Comparison of ENCODE assay signal across 12 cellular contexts in the genomic region with DNA sequence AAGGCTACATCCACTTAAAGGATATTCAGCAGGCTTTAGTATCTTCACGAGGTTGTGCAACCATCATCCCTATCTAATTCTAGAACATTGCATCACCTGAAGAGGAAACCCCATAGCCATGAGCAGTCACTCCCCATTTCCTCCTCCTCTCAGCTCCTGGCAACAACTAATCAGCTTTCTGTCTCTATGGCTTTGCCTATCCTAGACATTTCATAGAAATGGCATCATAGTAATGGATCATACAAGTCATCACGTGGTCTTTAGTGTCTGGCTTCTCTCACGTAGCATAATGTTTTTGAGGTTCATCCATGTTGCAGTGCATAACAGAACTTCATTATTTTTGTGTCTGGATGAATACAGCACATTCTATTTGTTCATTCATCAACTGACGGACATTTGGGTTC. TPM values are rescaled to one million over a fixed set of nuclear protein-coding genes. Genes with fewer than 3 reads are reported as not detected.
A peak's percentile ranks its signal among the peaks of the same experiment; 100 is the strongest.
DNase-seq lines count a peak whose midpoint lies in the region; ATAC-seq, FAIRE-seq and TF ChIP-seq lines count a peak whose summit lies in the region.
"Had no signal": no experiment of that assay in that cellular context is flagged by ENCODE, and none has a peak within 500 bp of the region (broad histone marks: within the 10 kb centered on the region; RNA-seq: fewer than 3 reads in every experiment).

No MANE protein-coding gene starts in this region.

- no peaks in the 10 kb centered on the region for H3K79me2 ChIP-seq in GM23338 (replicated peaks; ENCODE audit: insufficient read depth)

- in situ Hi-C loops in transverse colon (cut with MboI; ENCODE audit: low pct_ligation_motif_present in 1 of 4, low pct_unique_long_range_greater_than_20kb in 1 of 4, low sequenced_read_pairs in 3 of 4), result no loop called here

- no peaks in the 10 kb centered on the region for H3K9me3 Mint-ChIP-seq in GM23338
- H3K9me3 Mint-ChIP-seq in T-helper 2 cell treated with Interferon-gamma antibody and Interleukin-4, amounts not matched to agents 5 μg/mL and 100 μg/mL, for 36 hours, result no peaks in the 10 kb centered on the region
- H3K9me3 Mint-ChIP-seq: activated naive CD4-positive, alpha-beta T cell treated with anti-CD3 and anti-CD28 coated beads for 36 hours had no signal

- no peaks in the 10 kb centered on the region for H3F3A ChIP-seq in GM23338 (replicated peaks; ENCODE audit: low read depth)

- H3K9me3 ChIP-seq in A549 (no peaks in the 10 kb centered on the region), T-helper 17 cell (ENCODE audit: control insufficient read depth, low read length, poor library complexity, severe bottlenecking) (no peaks in the 10 kb centered on the region), transverse colon (no peaks in the 10 kb centered on the region)

- H3K27ac Mint-ChIP-seq in GM23338 (no peak overlapping the region), T-helper 17 cell (no peak overlapping the region)
- no peak overlapping the region for H3K27ac Mint-ChIP-seq in T-helper 2 cell treated with Interferon-gamma antibody and Interleukin-4, amounts not matched to agents 5 μg/mL and 100 μg/mL, for 36 hours
- H3K27ac Mint-ChIP-seq: activated naive CD4-positive, alpha-beta T cell treated with anti-CD3 and anti-CD28 coated beads for 36 hours had no signal

- H3K27me3 ChIP-seq in GM23338 (ENCODE audit: insufficient read depth) (no peaks in the 10 kb centered on the region), transverse colon (peaks cover 6% of the 10 kb centered on the region)

- DNase-seq in A549 (ENCODE audit: low read depth in 1 of 2, low spot score in 1 of 2) (peak in 1 of 2 experiments; percentile 42), GM23338 (ENCODE audit: low spot score) (no peak), T-helper 17 cell (no peak), fibroblast of the conjunctiva (ENCODE audit: low read depth) (peak; percentile 41), 8988T (no peak), transverse colon (no peak)
- DNase-seq in T-helper 2 cell treated with Interferon-gamma antibody and Interleukin-4, amounts not matched to agents 5 μg/mL and 100 μg/mL, for 36 hours (ENCODE audit: low spot score), result no peak
- DNase-seq: activated naive CD4-positive, alpha-beta T cell treated with anti-CD3 and anti-CD28 coated beads for 36 hours; COR-L47; NCI-H187 treated with DMSO at 0.1 percent for 48 hours; T1000 had no signal

- H3K4me3 Mint-ChIP-seq in GM23338 (no peak overlapping the region), T-helper 17 cell (no peak overlapping the region)
- no peak overlapping the region for H3K4me3 Mint-ChIP-seq in T-helper 2 cell treated with Interferon-gamma antibody and Interleukin-4, amounts not matched to agents 5 μg/mL and 100 μg/mL, for 36 hours
- H3K4me3 Mint-ChIP-seq: activated naive CD4-positive, alpha-beta T cell treated with anti-CD3 and anti-CD28 coated beads for 36 hours had no signal

- H3K4me1 ChIP-seq in A549, result peaks cover 20% of the 10 kb centered on the region
- H3K4me1 ChIP-seq in GM23338 (ENCODE audit: insufficient read depth), result no peaks in the 10 kb centered on the region
- no peaks in the 10 kb centered on the region for H3K4me1 ChIP-seq in transverse colon

- peak overlapping the region; percentile 13; the same call in 1 of the 2 replicates for H2AFZ ChIP-seq in GM23338

- TF ChIP-seq CTCF in A549 (IDR thresholded peaks at IDR 0.05) (no peak), GM23338 (conservative IDR thresholded peaks at IDR 0.05; ENCODE audit: low read depth in 2 of 2) (no peak), transverse colon (IDR thresholded peaks at IDR 0.05) (no peak)

- peak; percentile 39 to 45; a peak in 2 of 6 replicates for ATAC-seq in A549
- no peak for ATAC-seq in GM23338
- ATAC-seq in T-helper 17 cell, result peak; percentile 32
- no peak for ATAC-seq in GM18873 (IDR thresholded peaks at IDR 0.05; ENCODE audit: low FRiP score, unreplicated experiment)

- H3K27me3 Mint-ChIP-seq in GM23338 (ENCODE audit: insufficient read depth, low read depth, poor library complexity) (no peaks in the 10 kb centered on the region), T-helper 17 cell (peaks cover 23% of the 10 kb centered on the region)
- no peaks in the 10 kb centered on the region for H3K27me3 Mint-ChIP-seq in T-helper 2 cell treated with Interferon-gamma antibody and Interleukin-4, amounts not matched to agents 5 μg/mL and 100 μg/mL, for 36 hours (ENCODE audit: low read depth)

- H3K9me2 ChIP-seq in GM23338 (ENCODE audit: insufficient read depth), result no peaks in the 10 kb centered on the region

- H3K36me3 ChIP-seq in GM23338 (ENCODE audit: insufficient read depth), result no peaks in the 10 kb centered on the region
- no peaks in the 10 kb centered on the region for H3K36me3 ChIP-seq in transverse colon

- no peak for TF ChIP-seq POLR2A in A549 (IDR thresholded peaks at IDR 0.05; ENCODE audit: low read length)
- no peak for TF ChIP-seq POLR2A in transverse colon (IDR thresholded peaks at IDR 0.05)

- FAIRE-seq in A549 (lab: Jason Lieb, UNC), result no peak

- WGBS in A549 (ENCODE audit: missing lambda C conversion rate), result 82% methylated on average over 4 of the region's 4 CpGs
- WGBS in transverse colon (ENCODE audit: low coverage in 1 of 2), 2 donors, result 71 to 100% methylated on average over 1 to 4 of the region's 4 CpGs

- POLR2A ChIA-PET in A549 (lab: Yijun Ruan, JAX), result no interaction called here

- TF ChIP-seq EP300 in A549 (IDR thresholded peaks at IDR 0.05) (no peak), transverse colon (IDR thresholded peaks at IDR 0.05; ENCODE audit: low read depth) (no peak)

- H3K36me3 Mint-ChIP-seq in GM23338 (ENCODE audit: low read depth) (no peaks in the 10 kb centered on the region), T-helper 17 cell (ENCODE audit: low read depth) (no peaks in the 10 kb centered on the region)
- H3K36me3 Mint-ChIP-seq in T-helper 2 cell treated with Interferon-gamma antibody and Interleukin-4, amounts not matched to agents 5 μg/mL and 100 μg/mL, for 36 hours (ENCODE audit: low read depth), result no peaks in the 10 kb centered on the region

- CTCF ChIA-PET in A549 (lab: Yijun Ruan, JAX), result interaction anchor here (0.9 to 6.2 kb wide), 6 partner anchors 10 to 67 kb away, joined by 3 to 43 read pairs (median 5); no protein-coding TSS in a partner anchor

- H4K20me1 ChIP-seq in GM23338 (replicated peaks; ENCODE audit: insufficient read depth), result no peaks in the 10 kb centered on the region

- H3K27ac ChIP-seq in A549, result peak overlapping the region in 1 of 2 experiments; percentile 15; a peak in 1 of 6 replicates
- H3K27ac ChIP-seq in GM23338 (ENCODE audit: low read depth), result no peak overlapping the region
- no peak overlapping the region for H3K27ac ChIP-seq in transverse colon

- H3K4me3 ChIP-seq in A549, result no peak overlapping the region
- H3K4me3 ChIP-seq in GM23338, result no peak overlapping the region
- H3K4me3 ChIP-seq in transverse colon, result no peak overlapping the region

- peaks cover 7% of the 10 kb centered on the region; the same call in 2 of the 3 replicates for H3K4me1 Mint-ChIP-seq in GM23338
- H3K4me1 Mint-ChIP-seq in T-helper 17 cell, result peaks cover 5% of the 10 kb centered on the region
- peaks cover 17% of the 10 kb centered on the region for H3K4me1 Mint-ChIP-seq in T-helper 2 cell treated with Interferon-gamma antibody and Interleukin-4, amounts not matched to agents 5 μg/mL and 100 μg/mL, for 36 hours (ENCODE audit: low read depth)

- intact Hi-C loops in transverse colon (cut with DNase I; ENCODE audit: low total_unique reads), result no loop called here

- no peak overlapping the region for H3K4me2 ChIP-seq in A549
- H3K4me2 ChIP-seq in GM23338, result no peak overlapping the region

- TF ChIP-seq RAD21 in A549 (conservative IDR thresholded peaks at IDR 0.05 in 1 of 2, IDR thresholded peaks at IDR 0.05 in 1 of 2), result no peak

TF ChIP-seq in A549, 52 proteins besides CTCF, POLR2A, EP300 and RAD21:
- TF ChIP-seq USF2 (IDR thresholded peaks at IDR 0.05) (no peak), ESRRA (IDR thresholded peaks at IDR 0.05; ENCODE audit: borderline replicate concordance, low read length) (no peak), CEBPB (IDR thresholded peaks at IDR 0.05) (peak; percentile 69 to 71; a peak in 3 of 4 replicates), FOSL2 (IDR thresholded peaks at IDR 0.05) (no peak), FOSL2 (CRISPR knock-in tag; IDR thresholded peaks at IDR 0.05) (0 out of 2 replicates have a peak, but pooled peaks have one; percentile 12)

TF ChIP-seq in GM23338, 12 proteins besides CTCF, POLR2A, EP300 and RAD21:
- no peak for TF ChIP-seq STAT1 (IDR thresholded peaks at IDR 0.05; ENCODE audit: unreplicated experiment)

RNA-seq across cellular contexts. Expression of gene SNAI1, which starts 20.5 kb away (rescaled TPM):
- polyA plus RNA-seq in A549 (2011; rRNA removed) (7.0 and 7.2 TPM in 2 replicates), A549 (2017; fragmentation: RNase III; extraction: RNeasy Plus Mini Kit Qiagen cat#74134 plus additional on column Dnase treatment) (8.0 to 11.1 TPM (median 10.7 TPM) in 3 replicates), GM23338 (2016; fragmentation: Nextera tagmentation; extraction: Ambion mirVana) (7.9 and 8.4 TPM in 2 replicates)
- 14.0 and 21.4 TPM in 2 replicates for polyA plus RNA-seq in A549 (2012; cell fraction: cytosol; rRNA removed)
- 22.7 and 28.4 TPM in 2 replicates for polyA plus RNA-seq in A549 (2012; cell fraction: nucleus; rRNA removed)
- 3.8 and 6.0 TPM in 2 replicates for polyA minus RNA-seq in A549 (2011; rRNA and poly(A)+ RNA removed)
- 2.9 and 4.2 TPM in 2 replicates for total RNA-seq in GM23338 (2014; rRNA removed; shearing (Covaris generic))
- total RNA-seq in T-helper 17 cell (1 to 10 TPM; 2.2 to 3.3 TPM), transverse colon (under 1 TPM in 3 of 4 donors, not detected in 1; 0.32 to 0.41 (median 0.40) TPM)

Comparison
In these comparisons a context has a peak if more than half of its experiments do, and no peak if none do; other contexts are left out.
1. ATAC-seq: peak in A549 (2 of 2) and T-helper 17 cell (single experiment); none in GM23338 (single experiment) and GM18873 (single experiment).